9 cellular contexts compared by ENCODE assay signal in genomic region chr2:9095690-9096089, GRCh38.
DNase-seq lines count a peak whose midpoint lies in the region; ATAC-seq and TF ChIP-seq lines count a peak whose summit lies in the region.
"Had no signal": no experiment of that assay in that cellular context is flagged by ENCODE, and none has a peak within 500 bp of the region (broad histone marks: within the 10 kb centered on the region; RNA-seq: fewer than 3 reads in every experiment).

No MANE protein-coding gene starts in this region.

- intact Hi-C loops in Right ventricle myocardium superior (cut with DNase I) = no loop called here

- H2BK120ac ChIP-seq in neuronal stem cell (ENCODE audit: low read depth, low read length) = no peak overlapping the region

- no peak overlapping the region for H3K27ac Mint-ChIP-seq in WTC11

- H3K9me3 ChIP-seq in neuronal stem cell (replicated peaks in 1 of 2; ENCODE audit: control insufficient read depth in 2 of 2, insufficient read depth in 1 of 2, low read depth in 1 of 2, low read length in 2 of 2) = peaks cover 0 to 2% of the 10 kb centered on the region in 2 donors

- no peak overlapping the region for H2BK12ac ChIP-seq in neuronal stem cell (ENCODE audit: low read length)

- POLR2A ChIA-PET in WTC11 (lab: Charles Lee) = no interaction called here

- no peak overlapping the region for H3K27ac ChIP-seq in neuronal stem cell (replicated peaks; ENCODE audit: low read length)

- H4K8ac ChIP-seq in neuronal stem cell (ENCODE audit: low read depth, low read length) = peak overlapping the region; percentile 7

- H3K9ac ChIP-seq in neuronal stem cell (ENCODE audit: low read depth, low read length, poor library complexity) = peak overlapping the region; percentile 17

- H3K14ac ChIP-seq in neuronal stem cell (ENCODE audit: low read length) = peak overlapping the region; percentile 15

- H3K18ac ChIP-seq in neuronal stem cell (ENCODE audit: low read length) = peak overlapping the region; percentile 65

- peak overlapping the region; percentile 31 for H3K4me2 ChIP-seq in neuronal stem cell (ENCODE audit: insufficient read depth, low read length, poor library complexity, severe bottlenecking)

- H2BK5ac ChIP-seq in neuronal stem cell (ENCODE audit: low read length) = peak overlapping the region; percentile 10

- H3K4me3 ChIP-seq in neuronal stem cell (ENCODE audit: low read length in 2 of 2) = no peak overlapping the region

- no peak for DNase-seq in AG09319 (ENCODE audit: extremely low read depth, low read depth)
- DNase-seq in WTC11 (ENCODE audit: low spot score) = peak; percentile 67
- DNase-seq in Right ventricle myocardium superior = peak; percentile 80
- DNase-seq in neuronal stem cell (ENCODE audit: low spot score) = no peak
- no peak for DNase-seq in NCI-H1417 treated with DMSO at 0.1 percent for 48 hours (lab: John Stamatoyannopoulos, UW)
- no peak for DNase-seq in activated CD4-positive, alpha-beta T cell treated with anti-CD3 and anti-CD28 coated beads, Interleukin-2, amount 50 U/mL, for 48 hours
- DNase-seq in activated CD8-positive, alpha-beta memory T cell treated with anti-CD3 and anti-CD28 coated beads, Interleukin-2, amount 50 U/mL, for 4 hours = no peak
- DNase-seq: activated CD4-positive, alpha-beta T cell treated with anti-CD3 and anti-CD28 coated beads for 1 hour had no signal

- peak overlapping the region; percentile 56 for H3K4me3 Mint-ChIP-seq in WTC11

- CTCF ChIA-PET in WTC11 (lab: Charles Lee) = interaction anchor here (0.7 to 5.1 kb wide), 12 partner anchors 11 to 222 kb away, joined by 3 to 50 read pairs (median 4); no protein-coding TSS in a partner anchor

- H3K36me3 Mint-ChIP-seq in WTC11 = no peaks in the 10 kb centered on the region

- H2AFZ ChIP-seq in neuronal stem cell (ENCODE audit: low read length) = peak overlapping the region; percentile 87

- peak overlapping the region; percentile 69 for H2BK15ac ChIP-seq in neuronal stem cell (ENCODE audit: low read length)

- no peaks in the 10 kb centered on the region for H3K9me3 Mint-ChIP-seq in WTC11

- peaks cover 19% of the 10 kb centered on the region for H3K4me1 Mint-ChIP-seq in WTC11

- ATAC-seq in WTC11 (peak; percentile 95), Right ventricle myocardium superior (ENCODE audit: poor library complexity) (peak; percentile 91), GM19035 (IDR thresholded peaks at IDR 0.05; ENCODE audit: unreplicated experiment) (no peak)

- TF ChIP-seq CTCF in AG09319 (IDR thresholded peaks at IDR 0.05; ENCODE audit: low read depth, low read length) (peak; percentile 28), WTC11 (IDR thresholded peaks at IDR 0.05) (no peak)

- peak overlapping the region; percentile 5 for H4K91ac ChIP-seq in neuronal stem cell (ENCODE audit: low read depth, low read length, poor library complexity)

- H3K27me3 ChIP-seq in neuronal stem cell (ENCODE audit: control insufficient read depth in 3 of 3, insufficient read depth in 3 of 3, low read depth in 1 of 3, low read length in 3 of 3) = peaks cover 0 to 4% (median 0%) of the 10 kb centered on the region in 3 experiments

- peaks cover 1 to 8% of the 10 kb centered on the region in 2 donors for H3K4me1 ChIP-seq in neuronal stem cell (ENCODE audit: control insufficient read depth in 2 of 2, insufficient read depth in 1 of 2, low read depth in 1 of 2, low read length in 2 of 2)

- H2AK5ac ChIP-seq in neuronal stem cell (ENCODE audit: low read depth, low read length) = peak overlapping the region; percentile 77

- H3K4ac ChIP-seq in neuronal stem cell (ENCODE audit: low read length) = no peak overlapping the region

- no CpG with 5 or more reads among the region's 21 CpGs for WGBS in neuronal stem cell (ENCODE audit: extremely low coverage in 2 of 2, insufficient read length in 2 of 2, insufficient replicate concordance in 1 of 2), 2 donors

- H3K27me3 Mint-ChIP-seq in WTC11 (ENCODE audit: low read depth) = peaks cover 18% of the 10 kb centered on the region

- H3K79me1 ChIP-seq in neuronal stem cell (ENCODE audit: low read depth, low read length) = peaks cover 1% of the 10 kb centered on the region

- H3K23ac ChIP-seq in neuronal stem cell (ENCODE audit: low read depth, low read length, poor library complexity) = no peak overlapping the region

- no peaks in the 10 kb centered on the region for H3K36me3 ChIP-seq in neuronal stem cell (replicated peaks in 1 of 2; ENCODE audit: control insufficient read depth in 2 of 2, insufficient read depth in 2 of 2, low read length in 2 of 2)

TF ChIP-seq in WTC11, 78 proteins besides CTCF, POLR2A, EP300 and RAD21:
- TF ChIP-seq E2F1 (CRISPR knock-in tag; IDR thresholded peaks at IDR 0.05) = no peak
- TF ChIP-seq ZNF671 (CRISPR knock-in tag; IDR thresholded peaks at IDR 0.05) = no peak
- TF ChIP-seq RELA (CRISPR knock-in tag; IDR thresholded peaks at IDR 0.05; ENCODE audit: borderline replicate concordance) = no peak
- no peak for TF ChIP-seq ATF2 (CRISPR knock-in tag; IDR thresholded peaks at IDR 0.05; ENCODE audit: borderline replicate concordance, low read depth)
- no peak for TF ChIP-seq KAT7 (CRISPR knock-in tag; IDR thresholded peaks at IDR 0.05; ENCODE audit: borderline replicate concordance)
- no peak for TF ChIP-seq RORB (CRISPR knock-in tag; IDR thresholded peaks at IDR 0.05)
- TF ChIP-seq CREM (CRISPR knock-in tag; IDR thresholded peaks at IDR 0.05) = no peak
- TF ChIP-seq IRF1 (CRISPR knock-in tag; IDR thresholded peaks at IDR 0.05) = no peak
- no peak for TF ChIP-seq SOX15 (CRISPR knock-in tag; IDR thresholded peaks at IDR 0.05)
- TF ChIP-seq NFATC4 (CRISPR knock-in tag; IDR thresholded peaks at IDR 0.05) = no peak
- TF ChIP-seq ZNF416 (CRISPR knock-in tag; IDR thresholded peaks at IDR 0.05) = no peak
- TF ChIP-seq FOXP1 (CRISPR knock-in tag; IDR thresholded peaks at IDR 0.05; ENCODE audit: borderline replicate concordance) = no peak
TF ChIP-seq in WTC11: peak in this region for 0.

Comparison
In these comparisons a context has a peak if more than half of its experiments do, and no peak if none do; other contexts are left out.
1. DNase-seq: peak in WTC11 (single experiment) and Right ventricle myocardium superior (single experiment); none in AG09319 (single experiment), neuronal stem cell (single experiment), NCI-H1417 treated with DMSO at 0.1 percent for 48 hours (single experiment), activated CD4-positive, alpha-beta T cell treated with anti-CD3 and anti-CD28 coated beads, Interleukin-2, amount 50 U/mL, for 48 hours (0 of 2) and activated CD8-positive, alpha-beta memory T cell treated with anti-CD3 and anti-CD28 coated beads, Interleukin-2, amount 50 U/mL, for 4 hours (single experiment).